In the genomic region with DNA sequence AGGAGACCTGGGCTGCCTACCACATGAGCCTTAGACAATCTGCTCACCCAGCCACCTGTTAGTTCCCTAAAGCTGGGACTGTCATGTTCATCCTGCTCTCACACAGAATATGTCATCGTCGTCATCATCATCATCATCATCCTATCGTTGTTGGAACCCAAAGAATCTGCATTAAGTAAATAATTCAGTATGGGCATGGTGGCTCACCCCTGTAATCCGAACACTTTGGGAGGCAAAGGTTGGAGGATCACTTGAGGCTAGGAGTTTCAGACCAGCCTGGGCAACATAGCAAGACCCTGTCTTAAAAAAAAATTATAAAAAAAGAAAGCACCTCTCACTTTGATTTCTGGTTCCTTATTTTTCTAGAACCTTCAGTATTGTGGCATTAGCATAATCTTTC, we compare ENCODE assay signal across 31 cellular contexts. TPM values are rescaled to one million over a fixed set of nuclear protein-coding genes. Genes with fewer than 3 reads are reported as not detected.
DNase-seq lines count a peak whose midpoint lies in the region; ATAC-seq and TF ChIP-seq lines count a peak whose summit lies in the region.
"Had no signal": no experiment of that assay in that cellular context is flagged by ENCODE, and none has a peak within 500 bp of the region (broad histone marks: within the 10 kb centered on the region; RNA-seq: fewer than 3 reads in every experiment).

No MANE protein-coding gene starts in this region.

- H3K27ac ChIP-seq in breast epithelium (peak overlapping the region in 1 of 2 donors; percentile 35), endodermal cell (ENCODE audit: low read depth, low read length) (no peak overlapping the region), heart right ventricle (no peak overlapping the region), adrenal gland (no peak overlapping the region)
- H3K27ac ChIP-seq: cardiac muscle cell, coronary artery, esophagus muscularis mucosa, KMS-11, left ventricle myocardium inferior, parathyroid adenoma, vagina had no signal

- H3K4me3 Mint-ChIP-seq in MCF 10A (ENCODE audit: unreplicated experiment) (no peak overlapping the region), endodermal cell (no peak overlapping the region), type B pancreatic cell (no peak overlapping the region)
- no peak overlapping the region for H3K4me3 Mint-ChIP-seq in activated CD8-positive, alpha-beta T cell treated with anti-CD3 and anti-CD28 coated beads for 36 hours
- H3K4me3 Mint-ChIP-seq: activated naive CD4-positive, alpha-beta T cell treated with anti-CD3 and anti-CD28 coated beads, Interleukin-2, amount 10 ng/mL, durations not matched to agents 7 days and 5 days; B cell; CD8-positive, alpha-beta T cell; H9 had no signal

- H3K27ac Mint-ChIP-seq in MCF 10A (ENCODE audit: low read depth, unreplicated experiment), result peak overlapping the region; percentile 63
- peak overlapping the region; percentile 82 for H3K27ac Mint-ChIP-seq in activated CD8-positive, alpha-beta T cell treated with anti-CD3 and anti-CD28 coated beads for 36 hours
- H3K27ac Mint-ChIP-seq in endodermal cell, result peak overlapping the region; percentile 12
- H3K27ac Mint-ChIP-seq in type B pancreatic cell, result peak overlapping the region; percentile 83
- H3K27ac Mint-ChIP-seq: activated naive CD4-positive, alpha-beta T cell treated with anti-CD3 and anti-CD28 coated beads, Interleukin-2, amount 10 ng/mL, durations not matched to agents 7 days and 5 days; B cell had no signal

- H3K9me3 Mint-ChIP-seq in MCF 10A (ENCODE audit: unreplicated experiment), result no peaks in the 10 kb centered on the region
- H3K9me3 Mint-ChIP-seq in activated CD8-positive, alpha-beta T cell treated with anti-CD3 and anti-CD28 coated beads for 36 hours, result no peaks in the 10 kb centered on the region
- no peaks in the 10 kb centered on the region for H3K9me3 Mint-ChIP-seq in endodermal cell
- H3K9me3 Mint-ChIP-seq in type B pancreatic cell, result peaks cover 6% of the 10 kb centered on the region
- H3K9me3 Mint-ChIP-seq: activated naive CD4-positive, alpha-beta T cell treated with anti-CD3 and anti-CD28 coated beads, Interleukin-2, amount 10 ng/mL, durations not matched to agents 7 days and 5 days; activated T-cell treated with anti-CD3 and anti-CD28 coated beads, Interleukin-2, amount 50 U/mL, for 4 hours; CD8-positive, alpha-beta T cell; H9 had no signal

- H3K27me3 Mint-ChIP-seq in MCF 10A (ENCODE audit: insufficient read depth, unreplicated experiment) (no peaks in the 10 kb centered on the region), endodermal cell (ENCODE audit: insufficient read depth) (no peaks in the 10 kb centered on the region), type B pancreatic cell (no peaks in the 10 kb centered on the region)
- no peaks in the 10 kb centered on the region for H3K27me3 Mint-ChIP-seq in activated CD8-positive, alpha-beta T cell treated with anti-CD3 and anti-CD28 coated beads for 36 hours
- H3K27me3 Mint-ChIP-seq: activated naive CD4-positive, alpha-beta T cell treated with anti-CD3 and anti-CD28 coated beads, Interleukin-2, amount 10 ng/mL, durations not matched to agents 7 days and 5 days; B cell had no signal

- CTCF ChIA-PET in MCF 10A (lab: Yijun Ruan, JAX), result interaction anchor here (0.7 to 1.5 kb wide), 5 partner anchors 8 to 88 kb away, joined by 3 to 5 read pairs (median 3); no protein-coding TSS in a partner anchor
- CTCF ChIA-PET in activated CD8-positive, alpha-beta T cell treated with anti-CD3 and anti-CD28 coated beads for 36 hours (lab: Charles Lee), result interaction anchor here (0.7 to 1.0 kb wide), 2 partner anchors 8 to 76 kb away, joined by 3 to 4 read pairs; no protein-coding TSS in a partner anchor

- intact Hi-C loops in MCF 10A (cut with micrococcal nuclease) (no loop called here), breast epithelium (cut with DNase I; ENCODE audit: low total_unique reads) (no loop called here), heart right ventricle (cut with DNase I) (loop anchor here in 3 of 10 donors (10.0 kb wide), 3 partner anchors 152 to 578 kb away; a partner anchor contains a TSS), adrenal gland (cut with DNase I) (no loop called here)
- intact Hi-C loops in activated CD8-positive, alpha-beta T cell treated with anti-CD3 and anti-CD28 coated beads for 36 hours (cut with micrococcal nuclease), result no loop called here

- no peaks in the 10 kb centered on the region for H3K36me3 ChIP-seq in breast epithelium
- peaks cover 36% of the 10 kb centered on the region for H3K36me3 ChIP-seq in endodermal cell (ENCODE audit: control insufficient read depth, insufficient read depth, low read length)
- H3K36me3 ChIP-seq in heart right ventricle, result peaks cover 0 to 22% (median 0%) of the 10 kb centered on the region in 9 donors
- H3K36me3 ChIP-seq in adrenal gland (replicated peaks in 1 of 2), result no peaks in the 10 kb centered on the region
- H3K36me3 ChIP-seq: cardiac muscle cell, left ventricle myocardium inferior, vagina had no signal

- TF ChIP-seq POLR2A in breast epithelium (IDR thresholded peaks at IDR 0.05) (no peak), adrenal gland (IDR thresholded peaks at IDR 0.05) (no peak)

- POLR2A ChIA-PET in MCF 10A (lab: Yijun Ruan, JAX), result interaction anchor here (1.6 to 5.8 kb wide), 6 partner anchors 7 to 462 kb away, joined by 5 to 91 read pairs (median 12); a partner anchor contains a TSS
- POLR2A ChIA-PET in activated CD8-positive, alpha-beta T cell treated with anti-CD3 and anti-CD28 coated beads for 36 hours (lab: Charles Lee), result interaction anchor here (1.3 kb wide), 1 partner anchor 12 kb away, joined by 3 read pairs; no protein-coding TSS in a partner anchor

- no peaks in the 10 kb centered on the region for H3K4me1 ChIP-seq in breast epithelium
- H3K4me1 ChIP-seq in endodermal cell (ENCODE audit: control insufficient read depth, insufficient read depth, low read length), result peaks cover 4% of the 10 kb centered on the region
- H3K4me1 ChIP-seq in heart right ventricle, result peaks cover 0 to 21% (median 5%) of the 10 kb centered on the region in 9 donors
- H3K4me1 ChIP-seq in adrenal gland (replicated peaks in 1 of 2), result no peaks in the 10 kb centered on the region
- H3K4me1 ChIP-seq: parathyroid adenoma had no signal

- DNase-seq in MCF 10A (ENCODE audit: unreplicated experiment), result no peak
- no peak for DNase-seq in breast epithelium (ENCODE audit: low spot score in 2 of 2)
- no peak for DNase-seq in activated CD8-positive, alpha-beta T cell treated with anti-CD3 and anti-CD28 coated beads for 36 hours
- no peak for DNase-seq in endodermal cell
- no peak for DNase-seq in type B pancreatic cell (ENCODE audit: extremely low spot score, unreplicated experiment)
- no peak for DNase-seq in SKM-1 treated with dmso at 0.1 percent for 144 hours (lab: John Stamatoyannopoulos, UW; ENCODE audit: unreplicated experiment)
- DNase-seq in heart right ventricle, result no peak
- DNase-seq in adrenal gland, result no peak
- DNase-seq: activated naive CD4-positive, alpha-beta T cell treated with anti-CD3 and anti-CD28 coated beads, Interleukin-2, amount 10 ng/mL, durations not matched to agents 7 days and 5 days; activated T-cell treated with anti-CD3 and anti-CD28 coated beads, Interleukin-2, amount 50 U/mL, for 4 hours; aorta; CD8-positive, alpha-beta T cell; foreskin fibroblast; H9; head of caudate nucleus; islet precursor cell; left ventricle myocardium inferior; NCI-H1436; NCI-H2081 treated with DMSO at 0.1 percent for 48 hours; NCI-H345; NCI-H69; SHP77; small intestine; stimulated activated naive CD4-positive, alpha-beta T cell treated with Interleukin-2 at 50 U/mL for 16 hours had no signal

- no peaks in the 10 kb centered on the region for H3K27me3 ChIP-seq in breast epithelium
- H3K27me3 ChIP-seq in endodermal cell (ENCODE audit: control insufficient read depth, insufficient read depth, low read length, poor library complexity, severe bottlenecking), result no peaks in the 10 kb centered on the region
- no peaks in the 10 kb centered on the region for H3K27me3 ChIP-seq in heart right ventricle
- no peaks in the 10 kb centered on the region for H3K27me3 ChIP-seq in adrenal gland
- H3K27me3 ChIP-seq: cardiac muscle cell, esophagus muscularis mucosa, vagina had no signal

- 98 to 100% methylated on average over 4 of the region's 4 CpGs for WGBS in endodermal cell (ENCODE audit: insufficient coverage in 1 of 2, insufficient read length in 1 of 2), 2 experiments
- WGBS in heart right ventricle, 2 donors, result 97 to 98% methylated on average over 4 of the region's 4 CpGs
- WGBS in adrenal gland, 4 donors, result 95 to 97% (median 97%) methylated on average over 4 of the region's 4 CpGs

- TF ChIP-seq CTCF in MCF 10A (IDR thresholded peaks at IDR 0.05; ENCODE audit: unreplicated experiment) (no peak), breast epithelium (IDR thresholded peaks at IDR 0.05) (no peak), endodermal cell (conservative IDR thresholded peaks at IDR 0.05) (no peak), type B pancreatic cell (conservative IDR thresholded peaks at IDR 0.05) (no peak), heart right ventricle (IDR thresholded peaks at IDR 0.05) (no peak), adrenal gland (IDR thresholded peaks at IDR 0.05) (no peak)
- TF ChIP-seq CTCF in activated CD8-positive, alpha-beta T cell treated with anti-CD3 and anti-CD28 coated beads for 36 hours (IDR thresholded peaks at IDR 0.05), result no peak

- no TSS peak for BruUV-seq in MCF 10A (replicated peaks; lab: Mats Ljungman, UMichigan)

- no peak overlapping the region for H3K4me3 ChIP-seq in breast epithelium
- H3K4me3 ChIP-seq in endodermal cell (ENCODE audit: low read length), result no peak overlapping the region
- no peak overlapping the region for H3K4me3 ChIP-seq in heart right ventricle
- no peak overlapping the region for H3K4me3 ChIP-seq in adrenal gland
- H3K4me3 ChIP-seq: cardiac muscle cell, coronary artery, esophagus muscularis mucosa, left ventricle myocardium inferior, vagina had no signal

- H3K4me1 Mint-ChIP-seq in MCF 10A (ENCODE audit: insufficient read depth, unreplicated experiment) (peaks cover 33% of the 10 kb centered on the region), endodermal cell (peaks cover 37% of the 10 kb centered on the region), type B pancreatic cell (ENCODE audit: unreplicated experiment) (peaks cover 40% of the 10 kb centered on the region)
- peaks cover 85% of the 10 kb centered on the region for H3K4me1 Mint-ChIP-seq in activated CD8-positive, alpha-beta T cell treated with anti-CD3 and anti-CD28 coated beads for 36 hours (ENCODE audit: low read depth)

- no peak overlapping the region for H3K9ac ChIP-seq in endodermal cell (ENCODE audit: extremely low read depth, low read length, poor library complexity, severe bottlenecking)
- H3K9ac ChIP-seq: KMS-11, parathyroid adenoma had no signal

- no peaks in the 10 kb centered on the region for H3K9me3 ChIP-seq in breast epithelium
- no peaks in the 10 kb centered on the region for H3K9me3 ChIP-seq in endodermal cell (ENCODE audit: control insufficient read depth, low read length)
- no peaks in the 10 kb centered on the region for H3K9me3 ChIP-seq in heart right ventricle
- no peaks in the 10 kb centered on the region for H3K9me3 ChIP-seq in adrenal gland (replicated peaks in 1 of 3)
- H3K9me3 ChIP-seq: esophagus muscularis mucosa, left ventricle myocardium inferior, vagina had no signal

- H3K36me3 Mint-ChIP-seq in MCF 10A (ENCODE audit: insufficient read depth, unreplicated experiment), result peaks cover 35% of the 10 kb centered on the region
- peaks cover 68% of the 10 kb centered on the region for H3K36me3 Mint-ChIP-seq in activated CD8-positive, alpha-beta T cell treated with anti-CD3 and anti-CD28 coated beads for 36 hours (ENCODE audit: low read depth)
- H3K36me3 Mint-ChIP-seq in endodermal cell (ENCODE audit: low read depth), result peaks cover 45% of the 10 kb centered on the region
- H3K36me3 Mint-ChIP-seq in type B pancreatic cell, result peaks cover 37% of the 10 kb centered on the region

- no peak for ATAC-seq in activated CD8-positive, alpha-beta T cell treated with anti-CD3 and anti-CD28 coated beads for 36 hours
- ATAC-seq in heart right ventricle, result no peak
- ATAC-seq: activated T-cell treated with anti-CD3 and anti-CD28 coated beads, Interleukin-2, amount 50 U/mL, for 4 hours; CD8-positive, alpha-beta T cell had no signal

RNA-seq across cellular contexts. Expression of a gene that starts 6.4 kb away (rescaled TPM):
- total RNA-seq in MCF 10A (2022) (23.9 and 36.0 TPM in 2 replicates), breast epithelium (10 to 100 TPM; 19.2 to 30.8 (median 29.7) TPM), endodermal cell (10 to 100 TPM; 47.1 to 57.3 TPM), type B pancreatic cell (ENCODE audit: low replicate concordance) (33.1 and 35.6 TPM in 2 replicates), heart right ventricle (10 to 100 TPM; 13.9 to 18.5 (median 16.3) TPM), adrenal gland (10 to 100 TPM; 22.7 to 40.9 (median 29.2) TPM)
- total RNA-seq in activated CD8-positive, alpha-beta T cell treated with anti-CD3 and anti-CD28 coated beads for 36 hours, result 10 to 100 TPM; 78.9 to 83.5 TPM
- 53.9 TPM for polyA plus RNA-seq in endodermal cell (2013, experiment 1 of 2)
- 50.4 TPM for polyA plus RNA-seq in endodermal cell (2013, experiment 2 of 2)
- polyA plus RNA-seq in heart right ventricle (10 to 100 TPM; 22.6 to 28.1 TPM), adrenal gland (10 to 100 TPM; 44.4 to 65.7 (median 44.6) TPM)

RNA-seq across cellular contexts. Expression of a gene that starts 6.5 kb away (rescaled TPM):
- 159 and 222 TPM in 2 replicates for total RNA-seq in MCF 10A (2022)
- 100 to 1,000 TPM; 116 to 253 (median 211) TPM for total RNA-seq in breast epithelium
- 100 to 1,000 TPM; 330 to 339 TPM for total RNA-seq in activated CD8-positive, alpha-beta T cell treated with anti-CD3 and anti-CD28 coated beads for 36 hours
- total RNA-seq in endodermal cell, result 100 to 1,000 TPM; 368 to 383 TPM
- 443 TPM for polyA plus RNA-seq in endodermal cell (2013, experiment 1 of 2)
- polyA plus RNA-seq in endodermal cell (2013, experiment 2 of 2), result 434 TPM
- total RNA-seq in type B pancreatic cell (ENCODE audit: low replicate concordance), result 267 and 448 TPM in 2 replicates
- 100 to 1,000 TPM; 129 to 168 (median 148) TPM for total RNA-seq in heart right ventricle
- polyA plus RNA-seq in heart right ventricle, result 100 to 1,000 TPM; 183 to 184 TPM
- total RNA-seq in adrenal gland, result 100 to 1,000 TPM in 6 of 8 donors, 10 to 100 TPM in 2; 76.2 to 202 (median 154) TPM
- polyA plus RNA-seq in adrenal gland, result 100 to 1,000 TPM; 203 to 285 (median 205) TPM

Comparison
In these comparisons a context has a peak if more than half of its experiments do, and no peak if none do; other contexts are left out.
1. H3K27ac Mint-ChIP-seq: peak in every context shown above with its lines; median percentile 83 in type B pancreatic cell; 82 in activated CD8-positive, alpha-beta T cell treated with anti-CD3 and anti-CD28 coated beads for 36 hours; 63 in MCF 10A; 12 in endodermal cell.